28 cellular contexts compared by ENCODE assay signal in genomic region chr10:79328147-79328701, GRCh38.
"Had no signal": no experiment of that assay in that cellular context is flagged by ENCODE, and none has a peak within 500 bp of the region (broad histone marks: within the 10 kb centered on the region; RNA-seq: fewer than 3 reads in every experiment).

No MANE protein-coding gene starts in this region.

- H3K9ac ChIP-seq: SK-N-SH had no signal

- H3K9me2 ChIP-seq: SK-N-SH had no signal

- ATAC-seq: activated T-helper 17 cell treated with anti-CD3 and anti-CD28 coated beads, Interleukin-2, amount 50 U/mL, for 72 hours; Right ventricle myocardium inferior had no signal

- H3K27ac ChIP-seq: adrenal gland, SJCRH30, VCaP had no signal

- H3K36me3 Mint-ChIP-seq: activated CD4-positive, alpha-beta memory T cell treated with anti-CD3 and anti-CD28 coated beads for 36 hours; activated naive CD8-positive, alpha-beta T cell treated with anti-CD3 and anti-CD28 coated beads, Interleukin-2, amount 10 ng/mL, durations not matched to agents 7 days and 5 days had no signal

- H3K27me3 Mint-ChIP-seq: activated CD4-positive, alpha-beta memory T cell treated with anti-CD3 and anti-CD28 coated beads for 36 hours; activated CD4-positive, alpha-beta T cell treated with anti-CD3 and anti-CD28 coated beads, Interleukin-2, amount 10 ng/mL, durations not matched to agents 7 days and 5 days; activated naive CD8-positive, alpha-beta T cell treated with anti-CD3 and anti-CD28 coated beads, Interleukin-2, amount 10 ng/mL, durations not matched to agents 7 days and 5 days; activated T-helper 17 cell treated with anti-CD3 and anti-CD28 coated beads, Interleukin-2, amount 50 U/mL, for 72 hours had no signal

- H3K9me3 ChIP-seq: adrenal gland, SJCRH30, SK-N-SH had no signal

- DNase-seq: activated CD4-positive, alpha-beta T cell treated with anti-CD3 and anti-CD28 coated beads, Interleukin-2, amount 10 ng/mL, durations not matched to agents 7 days and 5 days; activated CD4-positive, CD25-positive, alpha-beta regulatory T cell; activated CD8-positive, alpha-beta memory T cell treated with anti-CD3 and anti-CD28 coated beads for 24 hours; activated naive CD4-positive, alpha-beta T cell treated with anti-CD3 and anti-CD28 coated beads, Interleukin-2, amount 50 U/mL, for 16 hours; activated naive CD8-positive, alpha-beta T cell treated with anti-CD3 and anti-CD28 coated beads, Interleukin-2, amount 10 ng/mL, durations not matched to agents 7 days and 5 days; activated T-cell treated with anti-CD3 and anti-CD28 coated beads, Interleukin-2, amount 50 U/mL, for 48 hours; anterior cingulate cortex; cerebellar nuclear complex; KG1; NCI-H1092 treated with DMSO at 0.1 percent for 48 hours; NCI-H1417 treated with DMSO at 0.1 percent for 48 hours; NCI-H1694; NCI-H2029; NCI-H2107; NCI-H2171 treated with DMSO at 0.1 percent for 48 hours; NCI-H345; NCI-H510A; NCI-H526 treated with DMSO at 0.1 percent for 48 hours; NCI-H82; NK-92 treated with Interleukin-12 subunit alpha and Interleukin-12 subunit beta, amount 100 ng/mL, for 24 hours; SJCRH30; SK-N-SH; T-helper 1 cell had no signal

- H3K27ac Mint-ChIP-seq: activated CD4-positive, alpha-beta memory T cell treated with anti-CD3 and anti-CD28 coated beads for 36 hours; activated CD4-positive, alpha-beta T cell treated with anti-CD3 and anti-CD28 coated beads, Interleukin-2, amount 10 ng/mL, durations not matched to agents 7 days and 5 days; activated naive CD8-positive, alpha-beta T cell treated with anti-CD3 and anti-CD28 coated beads, Interleukin-2, amount 10 ng/mL, durations not matched to agents 7 days and 5 days had no signal

- H3K27me3 ChIP-seq: adrenal gland, SJCRH30 had no signal

- H3K9me3 Mint-ChIP-seq: activated CD4-positive, alpha-beta memory T cell treated with anti-CD3 and anti-CD28 coated beads for 36 hours; activated naive CD8-positive, alpha-beta T cell treated with anti-CD3 and anti-CD28 coated beads, Interleukin-2, amount 10 ng/mL, durations not matched to agents 7 days and 5 days; activated T-helper 17 cell treated with anti-CD3 and anti-CD28 coated beads, Interleukin-2, amount 50 U/mL, for 72 hours had no signal

- H3K4me3 Mint-ChIP-seq: activated CD4-positive, alpha-beta memory T cell treated with anti-CD3 and anti-CD28 coated beads for 36 hours; activated CD4-positive, alpha-beta T cell treated with anti-CD3 and anti-CD28 coated beads, Interleukin-2, amount 10 ng/mL, durations not matched to agents 7 days and 5 days; activated naive CD8-positive, alpha-beta T cell treated with anti-CD3 and anti-CD28 coated beads, Interleukin-2, amount 10 ng/mL, durations not matched to agents 7 days and 5 days; activated T-helper 17 cell treated with anti-CD3 and anti-CD28 coated beads, Interleukin-2, amount 50 U/mL, for 72 hours had no signal

- H3K36me3 ChIP-seq: adrenal gland, SJCRH30 had no signal

- H3K4me2 ChIP-seq: SK-N-SH had no signal

- H3K4me3 ChIP-seq: adrenal gland, SJCRH30 had no signal

- H3K4me1 ChIP-seq: adrenal gland had no signal
